1 cellular context compared by ENCODE assay signal in the genomic region with DNA sequence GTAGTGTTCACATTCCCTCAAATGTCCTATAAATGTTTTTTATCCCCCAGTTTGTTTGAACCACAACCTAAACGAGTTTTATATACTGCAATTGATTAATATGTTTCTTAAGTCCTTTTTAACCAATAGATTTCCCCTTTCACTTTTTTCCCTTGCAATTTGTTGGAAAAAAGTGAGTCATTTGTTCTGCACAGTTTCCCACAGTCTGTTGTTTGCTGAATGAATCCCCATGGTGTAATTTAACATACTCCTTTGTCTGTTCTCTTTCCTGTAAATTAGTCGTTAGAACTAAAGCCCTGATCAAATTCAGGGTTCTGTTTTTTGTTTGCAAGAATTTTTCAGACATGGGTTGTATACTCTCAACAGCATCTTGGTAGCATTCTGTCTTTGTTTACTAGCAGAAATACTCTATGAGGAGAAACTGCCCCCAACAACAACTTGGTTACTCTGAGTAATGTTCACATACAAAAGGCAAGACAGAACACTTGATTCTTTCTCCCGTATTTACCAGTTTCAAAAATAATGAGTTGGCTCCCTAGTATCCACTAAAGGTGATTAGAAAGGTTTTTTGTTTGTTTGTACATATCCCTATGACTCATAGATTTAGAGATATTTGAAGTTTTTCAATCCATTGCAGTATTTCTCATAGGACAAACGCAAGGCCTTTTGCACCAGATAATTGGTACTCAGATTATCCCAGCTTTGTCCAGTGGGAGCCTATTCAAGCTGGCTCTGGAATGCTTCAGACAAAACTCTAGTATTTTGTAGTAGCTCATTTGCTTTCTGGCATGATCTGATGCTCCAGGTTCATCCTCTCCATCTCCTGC.
TF ChIP-seq lines count a peak whose summit lies in the region.

No MANE protein-coding gene starts in this region.

TF ChIP-seq in GM23338, 12 proteins besides CTCF, POLR2A, EP300 and RAD21:
- TF ChIP-seq CREB1 (CRISPR knock-in tag; IDR thresholded peaks at IDR 0.05; ENCODE audit: low read depth), result no peak
- no peak for TF ChIP-seq EZH2 (IDR thresholded peaks at IDR 0.05; ENCODE audit: low read depth, unreplicated experiment)
- TF ChIP-seq, protein P1, sequence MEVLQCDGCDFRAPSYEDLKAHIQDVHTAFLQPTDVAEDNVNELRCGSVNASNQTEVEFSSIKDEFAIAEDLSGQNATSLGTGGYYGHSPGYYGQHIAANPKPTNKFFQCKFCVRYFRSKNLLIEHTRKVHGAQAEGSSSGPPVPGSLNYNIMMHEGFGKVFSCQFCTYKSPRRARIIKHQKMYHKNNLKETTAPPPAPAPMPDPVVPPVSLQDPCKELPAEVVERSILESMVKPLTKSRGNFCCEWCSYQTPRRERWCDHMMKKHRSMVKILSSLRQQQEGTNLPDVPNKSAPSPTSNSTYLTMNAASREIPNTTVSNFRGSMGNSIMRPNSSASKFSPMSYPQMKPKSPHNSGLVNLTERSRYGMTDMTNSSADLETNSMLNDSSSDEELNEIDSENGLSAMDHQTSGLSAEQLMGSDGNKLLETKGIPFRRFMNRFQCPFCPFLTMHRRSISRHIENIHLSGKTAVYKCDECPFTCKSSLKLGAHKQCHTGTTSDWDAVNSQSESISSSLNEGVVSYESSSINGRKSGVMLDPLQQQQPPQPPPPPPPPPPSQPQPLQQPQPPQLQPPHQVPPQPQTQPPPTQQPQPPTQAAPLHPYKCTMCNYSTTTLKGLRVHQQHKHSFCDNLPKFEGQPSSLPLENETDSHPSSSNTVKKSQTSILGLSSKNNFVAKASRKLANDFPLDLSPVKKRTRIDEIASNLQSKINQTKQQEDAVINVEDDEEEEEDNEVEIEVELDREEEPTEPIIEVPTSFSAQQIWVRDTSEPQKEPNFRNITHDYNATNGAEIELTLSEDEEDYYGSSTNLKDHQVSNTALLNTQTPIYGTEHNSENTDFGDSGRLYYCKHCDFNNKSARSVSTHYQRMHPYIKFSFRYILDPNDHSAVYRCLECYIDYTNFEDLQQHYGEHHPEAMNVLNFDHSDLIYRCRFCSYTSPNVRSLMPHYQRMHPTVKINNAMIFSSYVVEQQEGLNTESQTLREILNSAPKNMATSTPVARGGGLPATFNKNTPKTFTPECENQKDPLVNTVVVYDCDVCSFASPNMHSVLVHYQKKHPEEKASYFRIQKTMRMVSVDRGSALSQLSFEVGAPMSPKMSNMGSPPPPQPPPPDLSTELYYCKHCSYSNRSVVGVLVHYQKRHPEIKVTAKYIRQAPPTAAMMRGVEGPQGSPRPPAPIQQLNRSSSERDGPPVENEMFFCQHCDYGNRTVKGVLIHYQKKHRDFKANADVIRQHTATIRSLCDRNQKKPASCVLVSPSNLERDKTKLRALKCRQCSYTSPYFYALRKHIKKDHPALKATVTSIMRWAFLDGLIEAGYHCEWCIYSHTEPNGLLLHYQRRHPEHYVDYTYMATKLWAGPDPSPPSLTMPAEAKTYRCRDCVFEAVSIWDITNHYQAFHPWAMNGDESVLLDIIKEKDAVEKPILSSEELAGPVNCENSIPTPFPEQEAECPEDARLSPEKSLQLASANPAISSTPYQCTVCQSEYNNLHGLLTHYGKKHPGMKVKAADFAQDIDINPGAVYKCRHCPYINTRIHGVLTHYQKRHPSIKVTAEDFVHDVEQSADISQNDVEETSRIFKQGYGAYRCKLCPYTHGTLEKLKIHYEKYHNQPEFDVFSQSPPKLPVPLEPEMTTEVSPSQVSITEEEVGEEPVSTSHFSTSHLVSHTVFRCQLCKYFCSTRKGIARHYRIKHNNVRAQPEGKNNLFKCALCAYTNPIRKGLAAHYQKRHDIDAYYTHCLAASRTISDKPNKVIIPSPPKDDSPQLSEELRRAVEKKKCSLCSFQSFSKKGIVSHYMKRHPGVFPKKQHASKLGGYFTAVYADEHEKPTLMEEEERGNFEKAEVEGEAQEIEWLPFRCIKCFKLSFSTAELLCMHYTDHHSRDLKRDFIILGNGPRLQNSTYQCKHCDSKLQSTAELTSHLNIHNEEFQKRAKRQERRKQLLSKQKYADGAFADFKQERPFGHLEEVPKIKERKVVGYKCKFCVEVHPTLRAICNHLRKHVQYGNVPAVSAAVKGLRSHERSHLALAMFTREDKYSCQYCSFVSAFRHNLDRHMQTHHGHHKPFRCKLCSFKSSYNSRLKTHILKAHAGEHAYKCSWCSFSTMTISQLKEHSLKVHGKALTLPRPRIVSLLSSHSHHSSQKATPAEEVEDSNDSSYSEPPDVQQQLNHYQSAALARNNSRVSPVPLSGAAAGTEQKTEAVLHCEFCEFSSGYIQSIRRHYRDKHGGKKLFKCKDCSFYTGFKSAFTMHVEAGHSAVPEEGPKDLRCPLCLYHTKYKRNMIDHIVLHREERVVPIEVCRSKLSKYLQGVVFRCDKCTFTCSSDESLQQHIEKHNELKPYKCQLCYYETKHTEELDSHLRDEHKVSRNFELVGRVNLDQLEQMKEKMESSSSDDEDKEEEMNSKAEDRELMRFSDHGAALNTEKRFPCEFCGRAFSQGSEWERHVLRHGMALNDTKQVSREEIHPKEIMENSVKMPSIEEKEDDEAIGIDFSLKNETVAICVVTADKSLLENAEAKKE (CRISPR knock-in tag; IDR thresholded peaks at IDR 0.05), result no peak
- TF ChIP-seq, protein P2, sequence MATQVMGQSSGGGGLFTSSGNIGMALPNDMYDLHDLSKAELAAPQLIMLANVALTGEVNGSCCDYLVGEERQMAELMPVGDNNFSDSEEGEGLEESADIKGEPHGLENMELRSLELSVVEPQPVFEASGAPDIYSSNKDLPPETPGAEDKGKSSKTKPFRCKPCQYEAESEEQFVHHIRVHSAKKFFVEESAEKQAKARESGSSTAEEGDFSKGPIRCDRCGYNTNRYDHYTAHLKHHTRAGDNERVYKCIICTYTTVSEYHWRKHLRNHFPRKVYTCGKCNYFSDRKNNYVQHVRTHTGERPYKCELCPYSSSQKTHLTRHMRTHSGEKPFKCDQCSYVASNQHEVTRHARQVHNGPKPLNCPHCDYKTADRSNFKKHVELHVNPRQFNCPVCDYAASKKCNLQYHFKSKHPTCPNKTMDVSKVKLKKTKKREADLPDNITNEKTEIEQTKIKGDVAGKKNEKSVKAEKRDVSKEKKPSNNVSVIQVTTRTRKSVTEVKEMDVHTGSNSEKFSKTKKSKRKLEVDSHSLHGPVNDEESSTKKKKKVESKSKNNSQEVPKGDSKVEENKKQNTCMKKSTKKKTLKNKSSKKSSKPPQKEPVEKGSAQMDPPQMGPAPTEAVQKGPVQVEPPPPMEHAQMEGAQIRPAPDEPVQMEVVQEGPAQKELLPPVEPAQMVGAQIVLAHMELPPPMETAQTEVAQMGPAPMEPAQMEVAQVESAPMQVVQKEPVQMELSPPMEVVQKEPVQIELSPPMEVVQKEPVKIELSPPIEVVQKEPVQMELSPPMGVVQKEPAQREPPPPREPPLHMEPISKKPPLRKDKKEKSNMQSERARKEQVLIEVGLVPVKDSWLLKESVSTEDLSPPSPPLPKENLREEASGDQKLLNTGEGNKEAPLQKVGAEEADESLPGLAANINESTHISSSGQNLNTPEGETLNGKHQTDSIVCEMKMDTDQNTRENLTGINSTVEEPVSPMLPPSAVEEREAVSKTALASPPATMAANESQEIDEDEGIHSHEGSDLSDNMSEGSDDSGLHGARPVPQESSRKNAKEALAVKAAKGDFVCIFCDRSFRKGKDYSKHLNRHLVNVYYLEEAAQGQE (IDR thresholded peaks at IDR 0.05; ENCODE audit: unreplicated experiment), result no peak
- TF ChIP-seq ZNF331 (CRISPR knock-in tag; IDR thresholded peaks at IDR 0.05; ENCODE audit: low read depth), result no peak
- no peak for TF ChIP-seq STAT1 (IDR thresholded peaks at IDR 0.05; ENCODE audit: unreplicated experiment)
- no peak for TF ChIP-seq JUNB (IDR thresholded peaks at IDR 0.05; ENCODE audit: unreplicated experiment)
- TF ChIP-seq EZH2phosphoT487 (IDR thresholded peaks at IDR 0.05; ENCODE audit: unreplicated experiment), result no peak
- no peak for TF ChIP-seq ZNF114 (CRISPR knock-in tag; IDR thresholded peaks at IDR 0.05)
